In the genomic region with DNA sequence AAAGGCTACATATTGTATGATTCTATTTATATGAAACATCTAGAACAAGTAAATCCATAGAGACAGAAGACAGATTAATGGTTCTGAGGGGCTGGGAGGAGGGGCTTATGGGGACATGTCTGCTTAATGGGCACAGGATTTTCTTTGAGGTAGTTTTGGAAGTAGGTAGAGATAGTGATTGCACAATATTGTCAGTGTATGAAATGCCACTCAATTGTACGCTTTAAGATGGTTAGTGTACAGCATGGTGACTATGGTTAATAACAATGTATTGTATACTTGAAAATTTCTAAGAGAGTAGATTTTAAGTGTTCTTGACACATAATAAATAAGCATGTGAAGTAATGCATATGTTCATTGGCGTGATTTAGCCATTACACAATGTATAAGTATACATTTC, we compare ENCODE assay signal across 35 cellular contexts.
"Had no signal": no experiment of that assay in that cellular context is flagged by ENCODE, and none has a peak within 500 bp of the region (broad histone marks: within the 10 kb centered on the region; RNA-seq: fewer than 3 reads in every experiment).

No MANE protein-coding gene starts in this region.

- H3K27ac Mint-ChIP-seq: activated B cell treated with CpG ODN at 0.5 μM for 24 hours; activated CD4-positive, alpha-beta memory T cell treated with anti-CD3 and anti-CD28 coated beads for 36 hours; activated CD4-positive, alpha-beta T cell treated with anti-CD3 and anti-CD28 coated beads, Interleukin-2, amount 10 ng/mL, durations not matched to agents 24 days and 14 days; activated CD8-positive, alpha-beta T cell treated with anti-CD3 and anti-CD28 coated beads for 36 hours; activated naive CD4-positive, alpha-beta T cell treated with anti-CD3 and anti-CD28 coated beads for 36 hours; activated T-cell treated with anti-CD3 and anti-CD28 coated beads, Interleukin-2, amount 50 U/mL, for 72 hours; activated T-helper 1 cell treated with anti-CD3 and anti-CD28 coated beads, Interleukin-12 subunit alpha, Interleukin-12 subunit beta, Interleukin-2, Interleukin-4 antibody, amounts not matched to agents 30 ng/mL and 10 ng/mL and 1 ng/mL, durations not matched to agents 14 hours and 24 hours and 36 hours; brain; T-cell; T-helper 2 cell treated with Interferon-gamma antibody and Interleukin-4, amounts not matched to agents 5 μg/mL and 100 μg/mL, for 36 hours had no signal

- H3K4me1 ChIP-seq: adrenal gland had no signal

- DNase-seq: activated B cell treated with CpG ODN at 0.5 μM for 24 hours; activated CD4-positive, alpha-beta memory T cell treated with anti-CD3 and anti-CD28 coated beads for 36 hours; activated CD4-positive, alpha-beta T cell treated with anti-CD3 and anti-CD28 coated beads for 4 hours; activated CD4-positive, alpha-beta T cell treated with anti-CD3 and anti-CD28 coated beads, Interleukin-2, amount 10 ng/mL, durations not matched to agents 24 days and 14 days; activated CD4-positive, alpha-beta T cell treated with anti-CD3 and anti-CD28 coated beads, Interleukin-2, amount 50 U/mL, for 1 hour; activated CD4-positive, alpha-beta T cell treated with anti-CD3 and anti-CD28 coated beads, Interleukin-2, amount 50 U/mL, for 4 hours; activated CD4-positive, CD25-positive, alpha-beta regulatory T cell treated with anti-CD3 and anti-CD28 coated beads, Interleukin-2, amount 50 U/mL, for 72 hours; activated CD8-positive, alpha-beta memory T cell treated with anti-CD3 and anti-CD28 coated beads, Interleukin-2, amount 50 U/mL, for 4 hours; activated CD8-positive, alpha-beta T cell treated with anti-CD3 and anti-CD28 coated beads for 36 hours; activated effector memory CD4-positive, alpha-beta T cell treated with anti-CD3 and anti-CD28 coated beads, Interleukin-2, amount 50 U/mL, for 16 hours; activated gamma-delta T cell treated with Interleukin-2 at 50 U/mL for 16 hours; activated naive CD4-positive, alpha-beta T cell; activated naive CD4-positive, alpha-beta T cell treated with anti-CD3 and anti-CD28 coated beads for 36 hours; activated naive CD4-positive, alpha-beta T cell treated with anti-CD3 and anti-CD28 coated beads, Interleukin-2, amount 50 U/mL, for 16 hours; activated naive CD8-positive, alpha-beta T cell treated with anti-CD3 and anti-CD28 coated beads for 36 hours; activated T-cell treated with anti-CD3 and anti-CD28 coated beads for 4 hours; activated T-cell treated with anti-CD3 and anti-CD28 coated beads, Interleukin-2, amount 50 U/mL, for 1 hour; activated T-cell treated with anti-CD3 and anti-CD28 coated beads, Interleukin-2, amount 50 U/mL, for 4 hours; activated T-cell treated with anti-CD3 and anti-CD28 coated beads, Interleukin-2, amount 50 U/mL, for 72 hours; adrenal gland; amniotic stem cell; aorta; caudate nucleus; cerebellar nuclear complex; T-cell; T-helper 2 cell; T-helper 9 cell had no signal

- H3K4me3 Mint-ChIP-seq: activated B cell treated with CpG ODN at 0.5 μM for 24 hours; activated CD4-positive, alpha-beta memory T cell treated with anti-CD3 and anti-CD28 coated beads for 36 hours; activated CD4-positive, alpha-beta T cell treated with anti-CD3 and anti-CD28 coated beads, Interleukin-2, amount 10 ng/mL, durations not matched to agents 24 days and 14 days; activated CD8-positive, alpha-beta T cell treated with anti-CD3 and anti-CD28 coated beads for 36 hours; activated naive CD4-positive, alpha-beta T cell treated with anti-CD3 and anti-CD28 coated beads for 36 hours; activated naive CD8-positive, alpha-beta T cell treated with anti-CD3 and anti-CD28 coated beads for 36 hours; activated T-cell treated with anti-CD3 and anti-CD28 coated beads, Interleukin-2, amount 50 U/mL, for 4 hours; activated T-cell treated with anti-CD3 and anti-CD28 coated beads, Interleukin-2, amount 50 U/mL, for 72 hours; activated T-helper 1 cell treated with anti-CD3 and anti-CD28 coated beads, Interleukin-12 subunit alpha, Interleukin-12 subunit beta, Interleukin-2, Interleukin-4 antibody, amounts not matched to agents 30 ng/mL and 10 ng/mL and 1 ng/mL, durations not matched to agents 14 hours and 24 hours and 36 hours; brain; central memory CD8-positive, alpha-beta T cell; T-cell; T-helper 2 cell treated with Interferon-gamma antibody and Interleukin-4, amounts not matched to agents 5 μg/mL and 100 μg/mL, for 36 hours had no signal

- H3K9me3 ChIP-seq: adrenal gland had no signal

- H3K36me3 Mint-ChIP-seq: brain, T-cell had no signal

- H3K36me3 ChIP-seq: adrenal gland, cardiac muscle cell had no signal

- H3K4me3 ChIP-seq: adrenal gland, cardiac muscle cell had no signal

- H3K4me1 Mint-ChIP-seq: brain had no signal

- H3K27ac ChIP-seq: adrenal gland, cardiac muscle cell, VCaP had no signal

- H3K27me3 Mint-ChIP-seq: activated B cell treated with CpG ODN at 0.5 μM for 24 hours; activated CD4-positive, alpha-beta T cell treated with anti-CD3 and anti-CD28 coated beads, Interleukin-2, amount 10 ng/mL, durations not matched to agents 24 days and 14 days; activated CD8-positive, alpha-beta T cell treated with anti-CD3 and anti-CD28 coated beads for 36 hours; activated naive CD8-positive, alpha-beta T cell treated with anti-CD3 and anti-CD28 coated beads for 36 hours; brain had no signal

- H3K9me3 Mint-ChIP-seq: activated B cell treated with CpG ODN at 0.5 μM for 24 hours; activated CD4-positive, alpha-beta memory T cell treated with anti-CD3 and anti-CD28 coated beads for 36 hours; activated CD8-positive, alpha-beta T cell treated with anti-CD3 and anti-CD28 coated beads for 36 hours; activated naive CD4-positive, alpha-beta T cell treated with anti-CD3 and anti-CD28 coated beads for 36 hours; activated T-cell treated with anti-CD3 and anti-CD28 coated beads, Interleukin-2, amount 50 U/mL, for 4 hours; central memory CD8-positive, alpha-beta T cell; T-helper 2 cell treated with Interferon-gamma antibody and Interleukin-4, amounts not matched to agents 5 μg/mL and 100 μg/mL, for 36 hours had no signal

- H3K27me3 ChIP-seq: adrenal gland, cardiac muscle cell had no signal

- ATAC-seq: activated CD8-positive, alpha-beta T cell treated with anti-CD3 and anti-CD28 coated beads for 36 hours; activated naive CD4-positive, alpha-beta T cell treated with anti-CD3 and anti-CD28 coated beads, Interleukin-2, amount 50 U/mL, for 72 hours; activated T-cell treated with anti-CD3 and anti-CD28 coated beads, Interleukin-2, amount 50 U/mL, for 4 hours; activated T-cell treated with anti-CD3 and anti-CD28 coated beads, Interleukin-2, amount 50 U/mL, for 72 hours; activated T-helper 17 cell treated with anti-CD3 and anti-CD28 coated beads, Interleukin-2, amount 50 U/mL, for 72 hours; T-cell had no signal
